In genomic region chr2:222912776-222913175, GRCh38 we compare ENCODE assay signal across 18 cellular contexts. TPM values are rescaled to one million over a fixed set of nuclear protein-coding genes. Genes with fewer than 3 reads are reported as not detected.
DNase-seq lines count a peak whose midpoint lies in the region; ATAC-seq, FAIRE-seq and TF ChIP-seq lines count a peak whose summit lies in the region.
"Had no signal": no experiment of that assay in that cellular context is flagged by ENCODE, and none has a peak within 500 bp of the region (broad histone marks: within the 10 kb centered on the region; RNA-seq: fewer than 3 reads in every experiment).

No MANE protein-coding gene starts in this region.

- peaks cover 20% of the 10 kb centered on the region for H3K4me1 Mint-ChIP-seq in activated naive CD8-positive, alpha-beta T cell treated with anti-CD3 and anti-CD28 coated beads for 36 hours
- peaks cover 23% of the 10 kb centered on the region for H3K4me1 Mint-ChIP-seq in activated naive CD8-positive, alpha-beta T cell treated with anti-CD3 and anti-CD28 coated beads, Interleukin-2, amount 50 U/mL, for 24 hours

- no peak for TF ChIP-seq RAD21 in GM12878 (IDR thresholded peaks at IDR 0.05; ENCODE audit: insufficient read depth, low read depth, low read length)

- H3K27ac ChIP-seq in GM12878 (ENCODE audit: control insufficient read depth, insufficient read depth) (peak overlapping the region; percentile 96), spleen (peak overlapping the region in 7 of 8 donors; percentile 55 to 82 (median 65))
- H3K27ac ChIP-seq: 22Rv1, gastroesophageal sphincter had no signal

- H3K36me3 ChIP-seq in GM12878 (ENCODE audit: control insufficient read depth in 2 of 2, insufficient read depth in 2 of 2, low read length in 1 of 2) = peaks cover 3 to 13% of the 10 kb centered on the region in 2 experiments
- H3K36me3 ChIP-seq in spleen = peaks cover 0 to 53% (median 6%) of the 10 kb centered on the region in 6 donors

- 0% methylated on average over 3 of the region's 3 CpGs for WGBS in GM12878 (ENCODE audit: insufficient coverage, insufficient replicate concordance, low lambda C conversion rate, missing lambda C conversion rate)
- WGBS in spleen, 5 donors = 67 to 78% (median 71%) methylated on average over 3 of the region's 3 CpGs

- SMC1A ChIA-PET in GM12878 (lab: Charles Lee; ENCODE audit: uncharacterized antibody, unreplicated experiment) = interaction anchor here (0.6 to 3.6 kb wide), 21 partner anchors 9 to 766 kb away, joined by 3 to 26 read pairs (median 4); no protein-coding TSS in a partner anchor

- H3K27ac Mint-ChIP-seq in activated naive CD8-positive, alpha-beta T cell treated with anti-CD3 and anti-CD28 coated beads for 36 hours = peak overlapping the region; percentile 56
- no peak overlapping the region for H3K27ac Mint-ChIP-seq in activated naive CD8-positive, alpha-beta T cell treated with anti-CD3 and anti-CD28 coated beads, Interleukin-2, amount 50 U/mL, for 24 hours
- H3K27ac Mint-ChIP-seq: activated naive CD8-positive, alpha-beta T cell; CD4-positive, alpha-beta T cell had no signal

- H3K9me3 Mint-ChIP-seq in activated naive CD8-positive, alpha-beta T cell treated with anti-CD3 and anti-CD28 coated beads for 36 hours = no peaks in the 10 kb centered on the region
- no peaks in the 10 kb centered on the region for H3K9me3 Mint-ChIP-seq in activated naive CD8-positive, alpha-beta T cell treated with anti-CD3 and anti-CD28 coated beads, Interleukin-2, amount 50 U/mL, for 24 hours
- H3K9me3 Mint-ChIP-seq: CD4-positive, alpha-beta T cell had no signal

- in situ Hi-C loops in GM12878 (cut with MboI) = loop anchor here (25.0 kb wide), 1 partner anchor 600 kb away; a partner anchor contains a TSS

- peak overlapping the region; percentile 51; the same call in 1 of the 2 replicates for H3K4me3 ChIP-seq in GM12878
- H3K4me3 ChIP-seq in spleen = peak overlapping the region in 1 of 8 donors; percentile 19
- H3K4me3 ChIP-seq: gastroesophageal sphincter had no signal

- no peak for ATAC-seq in activated naive CD8-positive, alpha-beta T cell treated with anti-CD3 and anti-CD28 coated beads, Interleukin-2, amount 50 U/mL, for 24 hours
- ATAC-seq in HG03354 (IDR thresholded peaks at IDR 0.05; ENCODE audit: poor library complexity, severe bottlenecking, unreplicated experiment) (peak; percentile 3), GM12878 (peak; percentile 13), HG02870 (IDR thresholded peaks at IDR 0.05; ENCODE audit: unreplicated experiment) (no peak)
- ATAC-seq: gastroesophageal sphincter had no signal

- TF ChIP-seq POLR2A in GM12878 (IDR thresholded peaks at IDR 0.05; ENCODE audit: low read depth, low read length) = no peak
- TF ChIP-seq POLR2A in spleen (IDR thresholded peaks at IDR 0.05) = no peak

- peaks cover 12% of the 10 kb centered on the region for H3K36me3 Mint-ChIP-seq in activated naive CD8-positive, alpha-beta T cell treated with anti-CD3 and anti-CD28 coated beads for 36 hours
- H3K36me3 Mint-ChIP-seq in activated naive CD8-positive, alpha-beta T cell treated with anti-CD3 and anti-CD28 coated beads, Interleukin-2, amount 50 U/mL, for 24 hours (ENCODE audit: low read depth) = peaks cover 9% of the 10 kb centered on the region

- POLR2A ChIA-PET in GM12878 (lab: Charles Lee) = interaction anchor here (0.6 to 2.7 kb wide), 3 partner anchors 50 to 1603 kb away, joined by 3 to 30 read pairs (median 4); partner anchors contain the start of gene ACSL3

- no peak for TF ChIP-seq CTCF in GM12878 (IDR thresholded peaks at IDR 0.05 in 2 of 3, conservative IDR thresholded peaks at IDR 0.05 in 1 of 3; ENCODE audit: control insufficient read depth in 2 of 3, extremely low read depth in 1 of 3, insufficient read depth in 1 of 3, low read depth in 3 of 3, low read length in 3 of 3)
- no peak for TF ChIP-seq CTCF in spleen (IDR thresholded peaks at IDR 0.05 in 8 of 11, conservative IDR thresholded peaks at IDR 0.05 in 3 of 11)

- peaks cover 23% of the 10 kb centered on the region for H3K4me1 ChIP-seq in GM12878 (ENCODE audit: control insufficient read depth, insufficient read depth, low read length)
- peaks cover 0 to 46% (median 30%) of the 10 kb centered on the region in 6 donors for H3K4me1 ChIP-seq in spleen

- H3K27me3 ChIP-seq in GM12878 (replicated peaks in 1 of 2; ENCODE audit: control insufficient read depth in 2 of 2, insufficient read depth in 2 of 2, low read length in 1 of 2) = no peaks in the 10 kb centered on the region
- H3K27me3 ChIP-seq in spleen (replicated peaks in 1 of 7) = no peaks in the 10 kb centered on the region
- H3K27me3 ChIP-seq: gastroesophageal sphincter had no signal

- no TSS peak for BruUV-seq in GM12878 (replicated peaks; lab: Mats Ljungman, UMichigan)

- H3K4me2 ChIP-seq in GM12878 (ENCODE audit: control insufficient read depth, insufficient read depth) = peak overlapping the region; percentile 99

- RAD21 ChIA-PET in GM12878 (lab: Charles Lee; ENCODE audit: unreplicated experiment) = interaction anchor here (0.6 to 3.9 kb wide), 19 partner anchors 9 to 983 kb away, joined by 3 to 42 read pairs (median 4); partner anchors contain the start of gene FARSB

- TF ChIP-seq EP300 in GM12878 (IDR thresholded peaks at IDR 0.05; ENCODE audit: borderline replicate concordance in 1 of 2, control insufficient read depth in 1 of 2, low read depth in 2 of 2, low read length in 2 of 2) = no peak

- no peaks in the 10 kb centered on the region for H3K9me3 ChIP-seq in GM12878 (replicated peaks; ENCODE audit: control insufficient read depth, insufficient read depth, low read length)
- no peaks in the 10 kb centered on the region for H3K9me3 ChIP-seq in spleen
- H3K9me3 ChIP-seq: gastroesophageal sphincter had no signal

- intact Hi-C loops in GM12878 (cut with micrococcal nuclease; ENCODE audit: unreplicated experiment) (loop anchor here (2.0 kb wide), 2 partner anchors 26 to 52 kb away; partner anchors contain the start of gene ACSL3), spleen (cut with DNase I; ENCODE audit: low total_unique reads) (no loop called here)

- CTCF ChIA-PET in GM12878 (lab: Yijun Ruan, JAX) = interaction anchor here (0.8 to 3.4 kb wide), 24 partner anchors 9 to 689 kb away, joined by 3 to 41 read pairs (median 4); partner anchors contain the start of gene SCG2

- no peak for FAIRE-seq in GM12878 (lab: Jason Lieb, UNC)
- FAIRE-seq: HTR-8/SVneo, small intestine had no signal

- H3K79me2 ChIP-seq in GM12878 (ENCODE audit: control insufficient read depth, insufficient read depth, low read length) = peaks cover 22% of the 10 kb centered on the region

- H3K4me3 Mint-ChIP-seq in activated naive CD8-positive, alpha-beta T cell treated with anti-CD3 and anti-CD28 coated beads for 36 hours = no peak overlapping the region
- H3K4me3 Mint-ChIP-seq in activated naive CD8-positive, alpha-beta T cell treated with anti-CD3 and anti-CD28 coated beads, Interleukin-2, amount 50 U/mL, for 24 hours = no peak overlapping the region
- H3K4me3 Mint-ChIP-seq: activated naive CD8-positive, alpha-beta T cell; CD4-positive, alpha-beta T cell had no signal

- no peak for DNase-seq in activated naive CD8-positive, alpha-beta T cell treated with anti-CD3 and anti-CD28 coated beads for 36 hours
- no peak for DNase-seq in activated naive CD8-positive, alpha-beta T cell treated with anti-CD3 and anti-CD28 coated beads, Interleukin-2, amount 50 U/mL, for 24 hours
- DNase-seq in GM12878 (ENCODE audit: low read depth, low spot score) (no peak), spleen (no peak), RPMI8226 (no peak)
- no peak for DNase-seq in activated naive CD4-positive, alpha-beta T cell treated with anti-CD3 and anti-CD28 coated beads, Interleukin-2, amount 50 U/mL, for 16 hours
- DNase-seq: activated CD4-positive, alpha-beta T cell treated with anti-CD3 and anti-CD28 coated beads for 4 hours; activated T-cell treated with anti-CD3 and anti-CD28 coated beads for 4 hours; CD4-positive, alpha-beta T cell; NCI-H2029 treated with DMSO at 0.1 percent for 48 hours; NCI-H526 treated with DMSO at 0.1 percent for 48 hours; small intestine had no signal

- H3K9ac ChIP-seq in GM12878 (ENCODE audit: control insufficient read depth, insufficient read depth, low read length) = peak overlapping the region; percentile 74

- H3K27me3 Mint-ChIP-seq in activated naive CD8-positive, alpha-beta T cell treated with anti-CD3 and anti-CD28 coated beads for 36 hours = no peaks in the 10 kb centered on the region
- H3K27me3 Mint-ChIP-seq in activated naive CD8-positive, alpha-beta T cell treated with anti-CD3 and anti-CD28 coated beads, Interleukin-2, amount 50 U/mL, for 24 hours = no peaks in the 10 kb centered on the region
- H3K27me3 Mint-ChIP-seq: activated naive CD8-positive, alpha-beta T cell; CD4-positive, alpha-beta T cell had no signal

- H2AFZ ChIP-seq in GM12878 (ENCODE audit: control insufficient read depth, low read depth, low read length) = peak overlapping the region; percentile 18

- no peaks in the 10 kb centered on the region for H4K20me1 ChIP-seq in GM12878 (ENCODE audit: control insufficient read depth, insufficient read depth)

TF ChIP-seq in GM12878, 131 proteins besides CTCF, POLR2A, EP300 and RAD21:
- TF ChIP-seq MEF2A (IDR thresholded peaks at IDR 0.05; ENCODE audit: insufficient read depth, low read depth, low read length) (peak; percentile 84), FOXK2 (IDR thresholded peaks at IDR 0.05) (no peak), MEF2B (IDR thresholded peaks at IDR 0.05; ENCODE audit: partially characterized antibody, poor library complexity, severe bottlenecking) (peak; percentile 71)

RNA-seq across cellular contexts. Expression of gene ACSL3, which starts 51.9 kb away (rescaled TPM):
- 10 to 100 TPM; 64.0 to 66.2 TPM for total RNA-seq in activated naive CD8-positive, alpha-beta T cell treated with anti-CD3 and anti-CD28 coated beads for 36 hours
- total RNA-seq in GM12878 (2013; cell fraction: nucleolus; rRNA removed) = 65.0 and 68.1 TPM in 2 replicates
- total RNA-seq in GM12878 (2014; rRNA removed) = 62.6 and 73.2 TPM in 2 replicates
- total RNA-seq in GM12878 (2014; rRNA removed; fragmentation: Illumina TruSeq; extraction: Trizol) = 78.9 and 83.9 TPM in 2 replicates
- 70.1 and 81.5 TPM in 2 replicates for total RNA-seq in GM12878 (2021)
- polyA plus RNA-seq in GM12878 (2011; ENCODE audit: low read depth) = 15.8 TPM
- 50.3 and 60.0 TPM in 2 replicates for polyA plus RNA-seq in GM12878 (2011; rRNA removed)
- 32.5 and 34.1 TPM in 2 replicates for polyA plus RNA-seq in GM12878 (2011; cell fraction: cytosol; rRNA removed)
- polyA plus RNA-seq in GM12878 (2011; cell fraction: nucleus; rRNA removed) = 13.5 and 22.8 TPM in 2 replicates
- 23.6 and 24.0 TPM in 2 replicates for polyA plus RNA-seq in GM12878 (2012)
- polyA plus RNA-seq in GM12878 (2014; fragmentation: Illumina TruSeq; extraction: Trizol) = 54.6 and 70.9 TPM in 2 replicates
- polyA plus RNA-seq in GM12878 (2014; fragmentation: Nextera tagmentation; extraction: Ambion mirVana) = 10 to 100 TPM; 15.6 to 24.0 TPM
- 44.3 and 53.1 TPM in 2 replicates for polyA plus RNA-seq in GM12878 (2014; rRNA removed)
- polyA plus RNA-seq in GM12878 (2016; fragmentation: Nextera tagmentation; extraction: Ambion mirVana) = 10 to 100 TPM; 58.8 to 73.6 TPM
- 89.6 and 154 TPM in 2 replicates for polyA minus RNA-seq in GM12878 (2011; rRNA and poly(A)+ RNA removed)
- polyA minus RNA-seq in GM12878 (2011; cell fraction: cytosol; rRNA and poly(A)+ RNA removed) = 27.4 and 46.4 TPM in 2 replicates
- 20.6 and 49.3 TPM in 2 replicates for polyA minus RNA-seq in GM12878 (2011; cell fraction: nucleus; rRNA and poly(A)+ RNA removed)
- total RNA-seq in spleen = 10 to 100 TPM; 34.5 to 50.2 (median 45.3) TPM
- 1 to 10 TPM; 7.5 to 9.8 (median 9.7) TPM for polyA plus RNA-seq in spleen

Comparison
In these comparisons a context has a peak if more than half of its experiments do, and no peak if none do; other contexts are left out.
1. ATAC-seq: peak in HG03354 (single experiment) and GM12878 (single experiment); none in activated naive CD8-positive, alpha-beta T cell treated with anti-CD3 and anti-CD28 coated beads, Interleukin-2, amount 50 U/mL, for 24 hours (single experiment) and HG02870 (single experiment).